19 cellular contexts compared by ENCODE assay signal in genomic region chr12:96040305-96041133, GRCh38. TPM values are rescaled to one million over a fixed set of nuclear protein-coding genes. Genes with fewer than 3 reads are reported as not detected.
"Had no signal": no experiment of that assay in that cellular context is flagged by ENCODE, and none has a peak within 500 bp of the region (broad histone marks: within the 10 kb centered on the region; RNA-seq: fewer than 3 reads in every experiment).

No MANE protein-coding gene starts in this region.

- H3K27ac ChIP-seq: neural progenitor cell, pancreas, thoracic aorta, upper lobe of right lung had no signal

- ATAC-seq: activated CD8-positive, alpha-beta T cell treated with anti-CD3 and anti-CD28 coated beads for 36 hours; activated T-helper 17 cell treated with anti-CD3 and anti-CD28 coated beads, Interleukin-2, amount 50 U/mL, for 72 hours; left ventricle myocardium superior; naive thymus-derived CD4-positive, alpha-beta T cell; pancreas; sciatic nerve; stimulated activated effector memory CD8-positive, alpha-beta T cell treated with anti-CD3 and anti-CD28 coated beads, Interleukin-12 subunit alpha, Interleukin-12 subunit beta, amount 100 ng/mL, for 72 hours; upper lobe of right lung had no signal

- H2AFZ ChIP-seq: neural progenitor cell had no signal

- H3K27me3 ChIP-seq: neural progenitor cell, pancreas, upper lobe of right lung had no signal

- H3K9ac ChIP-seq: neural progenitor cell had no signal

- H3K4me3 ChIP-seq: neural progenitor cell, pancreas, smooth muscle cell, thoracic aorta, upper lobe of right lung had no signal

- H3K9me3 ChIP-seq: pancreas, thoracic aorta, upper lobe of right lung had no signal

- H3K36me3 ChIP-seq: neural progenitor cell, pancreas, thoracic aorta, upper lobe of right lung had no signal

- DNase-seq: activated CD4-positive, alpha-beta T cell treated with anti-CD3 and anti-CD28 coated beads, Interleukin-2, amount 10 ng/mL, durations not matched to agents 24 days and 14 days; activated CD4-positive, CD25-positive, alpha-beta regulatory T cell; activated CD8-positive, alpha-beta T cell treated with anti-CD3 and anti-CD28 coated beads for 36 hours; activated naive CD4-positive, alpha-beta T cell; activated naive CD8-positive, alpha-beta T cell treated with anti-CD3 and anti-CD28 coated beads for 36 hours; activated T-cell treated with anti-CD3 and anti-CD28 coated beads, Interleukin-2, amount 50 U/mL, for 1 hour; caudate nucleus; left ventricle myocardium superior; naive thymus-derived CD4-positive, alpha-beta T cell; pancreas; stimulated activated CD4-positive, alpha-beta T cell treated with anti-CD3 and anti-CD28 coated beads, Interleukin-4, amount 100 ng/mL, for 24 hours; upper lobe of right lung had no signal

- H3K4me1 ChIP-seq: neural progenitor cell, pancreas had no signal

- H3K4me2 ChIP-seq: neural progenitor cell, smooth muscle cell had no signal

RNA-seq across cellular contexts. Expression of gene HAL, which starts 44.4 kb away (rescaled TPM):
- total RNA-seq: frontal cortex had no signal
- polyA plus RNA-seq: naive thymus-derived CD4-positive, alpha-beta T cell; smooth muscle cell had no signal
